Comparison of ENCODE assay signal across 1 cellular context in the genomic region with DNA sequence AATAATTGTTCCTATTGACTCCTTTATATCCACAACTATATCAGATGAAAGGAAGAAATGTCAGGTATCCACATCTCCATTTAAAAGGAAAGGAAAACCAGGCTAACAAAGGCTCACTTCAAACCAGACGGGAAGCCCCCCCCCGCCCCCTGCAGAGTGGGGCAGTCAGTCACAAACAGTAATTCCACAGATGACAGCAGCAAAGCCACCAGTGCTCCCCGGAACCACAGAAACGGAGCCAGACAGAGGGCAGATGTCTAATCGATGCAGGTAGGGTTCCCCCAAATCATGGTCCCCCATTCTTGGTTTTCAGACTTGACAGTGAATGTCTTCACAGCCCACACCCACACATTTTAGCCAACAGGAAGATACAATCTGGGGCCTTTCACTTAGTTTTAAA.
TF ChIP-seq lines count a peak whose summit lies in the region.

No MANE protein-coding gene starts in this region.

TF ChIP-seq in GM12878, 131 proteins besides CTCF, POLR2A, EP300 and RAD21:
- no peak for TF ChIP-seq NRF1 (conservative IDR thresholded peaks at IDR 0.05; ENCODE audit: low read depth, low read length)
- TF ChIP-seq, protein P1, sequence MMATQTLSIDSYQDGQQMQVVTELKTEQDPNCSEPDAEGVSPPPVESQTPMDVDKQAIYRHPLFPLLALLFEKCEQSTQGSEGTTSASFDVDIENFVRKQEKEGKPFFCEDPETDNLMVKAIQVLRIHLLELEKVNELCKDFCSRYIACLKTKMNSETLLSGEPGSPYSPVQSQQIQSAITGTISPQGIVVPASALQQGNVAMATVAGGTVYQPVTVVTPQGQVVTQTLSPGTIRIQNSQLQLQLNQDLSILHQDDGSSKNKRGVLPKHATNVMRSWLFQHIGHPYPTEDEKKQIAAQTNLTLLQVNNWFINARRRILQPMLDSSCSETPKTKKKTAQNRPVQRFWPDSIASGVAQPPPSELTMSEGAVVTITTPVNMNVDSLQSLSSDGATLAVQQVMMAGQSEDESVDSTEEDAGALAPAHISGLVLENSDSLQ (IDR thresholded peaks at IDR 0.05): peak; percentile 27
- TF ChIP-seq PBX3 (IDR thresholded peaks at IDR 0.05; ENCODE audit: insufficient replicate concordance, low read depth, low read length): peak; percentile 32
- no peak for TF ChIP-seq E2F8 (IDR thresholded peaks at IDR 0.05; ENCODE audit: low read depth, partially characterized antibody)
- 0 out of 2 replicates have a peak, but pooled peaks have one; percentile 78 for TF ChIP-seq ZNF207 (IDR thresholded peaks at IDR 0.05; ENCODE audit: borderline replicate concordance)
- TF ChIP-seq REST (IDR thresholded peaks at IDR 0.05; ENCODE audit: low read depth, low read length): no peak
TF ChIP-seq in GM12878: peak in this region for 3.
